Comparison of ENCODE assay signal across 1 cellular context in the genomic region with DNA sequence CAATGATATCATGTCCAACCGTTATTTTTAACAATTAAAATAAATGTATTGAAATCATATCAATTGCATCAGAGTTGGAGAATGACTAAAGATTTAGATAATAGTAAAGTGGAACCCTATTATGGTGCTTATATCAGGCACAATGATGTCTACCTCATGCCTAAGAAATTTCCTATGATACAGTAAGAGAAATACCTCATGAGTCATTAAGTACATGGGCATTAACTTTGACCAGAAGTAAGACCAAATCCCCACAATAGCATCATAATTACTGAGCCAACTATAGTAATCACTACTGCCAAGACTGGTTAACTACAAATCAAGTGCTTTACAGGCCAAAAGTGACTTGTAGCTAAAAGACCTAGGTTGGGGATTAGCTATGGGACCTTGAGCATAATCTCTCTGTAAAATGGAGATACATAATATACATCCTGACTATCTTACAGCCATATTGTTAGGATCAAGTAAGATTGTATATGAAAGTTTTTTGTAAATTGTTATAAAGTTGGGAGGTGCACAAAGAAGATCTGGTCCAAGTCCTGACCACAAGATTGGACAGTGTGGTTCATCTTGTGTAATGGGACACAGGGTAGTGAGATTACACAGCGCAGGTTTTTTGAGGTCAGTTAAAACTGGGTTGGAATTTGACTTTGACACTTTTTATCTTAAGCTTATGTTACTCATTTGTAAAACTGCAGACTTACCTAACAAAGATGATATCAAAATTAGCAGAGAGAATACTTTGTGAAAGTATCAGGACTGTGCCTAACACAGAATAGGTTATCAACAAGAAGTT.
TF ChIP-seq lines count a peak whose summit lies in the region.

No MANE protein-coding gene starts in this region.

TF ChIP-seq in endothelial cell of umbilical vein, 7 proteins besides CTCF, POLR2A, EP300 and RAD21:
- TF ChIP-seq FOS (IDR thresholded peaks at IDR 0.05; ENCODE audit: borderline replicate concordance, insufficient read depth, low read length) (peak; percentile 67), GATA2 (IDR thresholded peaks at IDR 0.05; ENCODE audit: insufficient read depth, insufficient read length, low read depth, low read length) (peak; percentile 58), MYC (IDR thresholded peaks at IDR 0.05; ENCODE audit: low read depth, low read length) (no peak), JUN (IDR thresholded peaks at IDR 0.05; ENCODE audit: borderline replicate concordance, insufficient read depth, insufficient read length, low read depth) (peak; percentile 82), POLR2AphosphoS5 (IDR thresholded peaks at IDR 0.05; ENCODE audit: insufficient read depth, low read depth, low read length) (no peak), EZH2 (IDR thresholded peaks at IDR 0.05; ENCODE audit: borderline replicate concordance, low read depth, low read length, severe bottlenecking) (no peak)
- TF ChIP-seq, protein P1, sequence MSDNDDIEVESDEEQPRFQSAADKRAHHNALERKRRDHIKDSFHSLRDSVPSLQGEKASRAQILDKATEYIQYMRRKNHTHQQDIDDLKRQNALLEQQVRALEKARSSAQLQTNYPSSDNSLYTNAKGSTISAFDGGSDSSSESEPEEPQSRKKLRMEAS (IDR thresholded peaks at IDR 0.05; ENCODE audit: insufficient read depth, insufficient read length): no peak
